In the genomic region with DNA sequence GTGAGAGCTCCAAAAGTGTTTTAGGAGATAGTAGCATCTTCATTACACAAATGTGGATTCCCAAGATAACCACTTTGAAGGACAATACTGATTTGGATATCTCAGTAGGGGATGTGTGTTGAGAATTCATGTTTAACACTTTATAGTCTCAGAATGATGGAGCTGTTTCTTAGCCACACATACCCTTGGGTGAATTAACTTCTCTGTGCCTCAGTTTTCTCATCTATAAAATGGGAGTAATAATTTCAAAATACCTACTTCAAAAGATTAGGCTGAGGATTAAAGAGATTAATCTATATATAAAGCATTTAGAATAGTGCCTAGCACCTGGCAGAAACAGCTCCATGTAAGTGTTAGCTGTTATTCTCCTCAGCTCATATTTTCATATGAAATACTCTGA, we compare ENCODE assay signal across 25 cellular contexts. TPM values are rescaled to one million over a fixed set of nuclear protein-coding genes. Genes with fewer than 3 reads are reported as not detected.
"Had no signal": no experiment of that assay in that cellular context is flagged by ENCODE, and none has a peak within 500 bp of the region (broad histone marks: within the 10 kb centered on the region; RNA-seq: fewer than 3 reads in every experiment).

No MANE protein-coding gene starts in this region.

- H3K4me2 ChIP-seq: hepatocyte had no signal

- H3K27me3 ChIP-seq: colonic mucosa, esophagus muscularis mucosa, foreskin keratinocyte, gastroesophageal sphincter, heart left ventricle, hepatocyte had no signal

- H3K36me3 ChIP-seq: colonic mucosa, esophagus muscularis mucosa had no signal

- H2AFZ ChIP-seq: hepatocyte had no signal

- H3K79me2 ChIP-seq: hepatocyte had no signal

- ATAC-seq: effector memory CD8-positive, alpha-beta T cell; foreskin keratinocyte; gastroesophageal sphincter; heart left ventricle; left colon; left lobe of liver; left ventricle myocardium superior; lower lobe of right lung had no signal

- H3K4me3 ChIP-seq: colonic mucosa, esophagus muscularis mucosa, gastroesophageal sphincter, heart left ventricle, hepatocyte, lower lobe of right lung had no signal

- FAIRE-seq: endometrium, islet of Langerhans, keratinocyte had no signal

- H3K4me1 ChIP-seq: colonic mucosa, gastroesophageal sphincter, lower lobe of right lung had no signal

- H3K27ac ChIP-seq: colonic mucosa, esophagus muscularis mucosa, foreskin keratinocyte, gastroesophageal sphincter, hepatocyte, lower lobe of right lung had no signal

- DNase-seq: cerebellar nuclear complex; colonic mucosa; cortex of kidney; effector CD8-positive, alpha-beta T cell; effector memory CD8-positive, alpha-beta T cell; endodermal cell; foreskin keratinocyte; heart left ventricle; left colon; left ventricle myocardium superior; lower lobe of right lung; mesenchymal stem cell; midbrain had no signal

- H3K9me3 ChIP-seq: colonic mucosa, gastroesophageal sphincter, lower lobe of right lung had no signal

RNA-seq across cellular contexts. Expression of a gene that starts 38.6 kb away (rescaled TPM):
- total RNA-seq: epithelial cell of proximal tubule, frontal cortex, kidney epithelial cell, left lobe of liver, left ventricle myocardium superior, mononuclear cell had no signal
- polyA plus RNA-seq: fibroblast of lung, heart left ventricle, hepatocyte had no signal
